Comparison of ENCODE assay signal across 19 cellular contexts in the genomic region with DNA sequence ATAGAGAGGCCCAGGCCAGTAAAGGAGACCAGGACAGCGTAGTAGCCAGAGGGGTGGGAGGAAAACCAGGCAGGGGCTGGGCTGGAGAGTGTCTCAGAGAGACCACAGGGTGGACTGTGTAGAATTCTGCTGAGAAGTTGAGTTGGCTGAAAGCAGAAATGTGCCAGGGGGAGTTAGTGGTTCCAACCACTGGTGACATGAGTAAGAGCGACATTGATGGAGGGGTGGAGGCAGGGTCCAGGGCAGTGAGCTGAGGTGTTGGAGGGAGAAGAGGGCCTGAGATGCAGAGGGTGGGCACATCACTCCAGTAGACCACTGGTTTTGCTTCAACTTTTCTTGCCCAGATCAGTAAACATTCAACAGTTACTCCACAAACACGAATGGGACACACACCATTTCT.
DNase-seq lines count a peak whose midpoint lies in the region; ATAC-seq and TF ChIP-seq lines count a peak whose summit lies in the region.
"Had no signal": no experiment of that assay in that cellular context is flagged by ENCODE, and none has a peak within 500 bp of the region (broad histone marks: within the 10 kb centered on the region; RNA-seq: fewer than 3 reads in every experiment).

No MANE protein-coding gene starts in this region.

- H3K36me3 ChIP-seq in right atrium auricular region (no peaks in the 10 kb centered on the region), upper lobe of right lung (no peaks in the 10 kb centered on the region)
- H3K36me3 ChIP-seq: HAP-1 had no signal

- intact Hi-C loops in left cardiac atrium (cut with DNase I) (no loop called here), upper lobe of right lung (cut with DNase I) (no loop called here)

- no peak for TF ChIP-seq CTCF in right atrium auricular region (IDR thresholded peaks at IDR 0.05)
- TF ChIP-seq CTCF in coronary artery (IDR thresholded peaks at IDR 0.05) = no peak
- no peak for TF ChIP-seq CTCF in upper lobe of right lung (IDR thresholded peaks at IDR 0.05)

- H3K27me3 ChIP-seq in right atrium auricular region (no peaks in the 10 kb centered on the region), upper lobe of right lung (no peaks in the 10 kb centered on the region)

- H3K4me3 ChIP-seq in right atrium auricular region (no peak overlapping the region), coronary artery (no peak overlapping the region), upper lobe of right lung (no peak overlapping the region)
- H3K4me3 ChIP-seq: A549, HAP-1 had no signal

- H3K4me1 ChIP-seq in right atrium auricular region (peaks cover 0 to 29% of the 10 kb centered on the region in 2 donors), upper lobe of right lung (peaks cover 7% of the 10 kb centered on the region)
- H3K4me1 ChIP-seq: HAP-1 had no signal

- ATAC-seq in left cardiac atrium (no peak), upper lobe of right lung (no peak)
- ATAC-seq: A549 had no signal

- H3K9me3 ChIP-seq in right atrium auricular region = no peaks in the 10 kb centered on the region
- H3K9me3 ChIP-seq in upper lobe of right lung = no peaks in the 10 kb centered on the region
- H3K9me3 ChIP-seq: A549, HAP-1 had no signal

- DNase-seq in right atrium auricular region (ENCODE audit: low spot score) (peak; percentile 32), left cardiac atrium (no peak), coronary artery (ENCODE audit: low spot score) (peak; percentile 52), mesenteric fat pad (ENCODE audit: low spot score) (peak; percentile 43), upper lobe of right lung (peak; percentile 16), NCI-H1048 (lab: John Stamatoyannopoulos, UW) (no peak)
- no peak for DNase-seq in NK-92 treated with Interleukin-12 subunit alpha and Interleukin-12 subunit beta, amount 100 ng/mL, for 24 hours (lab: John Stamatoyannopoulos, UW)
- no peak for DNase-seq in activated CD4-positive, alpha-beta T cell treated with anti-CD3 and anti-CD28 coated beads for 48 hours
- DNase-seq: 8988T; ACHN; C1 segment of cervical spinal cord; CD4-positive, alpha-beta memory T cell; COR-L47; DMS153; DND-41; GOT3; HFFc6 had no signal

- H3K27ac ChIP-seq in right atrium auricular region = no peak overlapping the region
- H3K27ac ChIP-seq in coronary artery = no peak overlapping the region
- no peak overlapping the region for H3K27ac ChIP-seq in upper lobe of right lung
- H3K27ac ChIP-seq: A549 had no signal

Comparison
In these comparisons a context has a peak if more than half of its experiments do, and no peak if none do; other contexts are left out.
1. DNase-seq: peak in right atrium auricular region (single experiment), coronary artery (single experiment), mesenteric fat pad (single experiment) and upper lobe of right lung (single experiment); none in left cardiac atrium (single experiment), NK-92 treated with Interleukin-12 subunit alpha and Interleukin-12 subunit beta, amount 100 ng/mL, for 24 hours (single experiment), NCI-H1048 (single experiment) and activated CD4-positive, alpha-beta T cell treated with anti-CD3 and anti-CD28 coated beads for 48 hours (single experiment).